Comparison of ENCODE assay signal across 9 cellular contexts in genomic region chr3:126524429-126524988, GRCh38. TPM values are rescaled to one million over a fixed set of nuclear protein-coding genes. Genes with fewer than 3 reads are reported as not detected.
A peak's percentile ranks its signal among the peaks of the same experiment; 100 is the strongest.
DNase-seq lines count a peak whose midpoint lies in the region; ATAC-seq and TF ChIP-seq lines count a peak whose summit lies in the region.
"Had no signal": no experiment of that assay in that cellular context is flagged by ENCODE, and none has a peak within 500 bp of the region (broad histone marks: within the 10 kb centered on the region; RNA-seq: fewer than 3 reads in every experiment).

No MANE protein-coding gene starts in this region.

- H3K27me3 Mint-ChIP-seq in activated CD8-positive, alpha-beta memory T cell treated with anti-CD3 and anti-CD28 coated beads, Interleukin-2, amount 10 ng/mL, durations not matched to agents 7 days and 5 days, result peaks cover 27% of the 10 kb centered on the region

- no peaks in the 10 kb centered on the region for H3K79me1 ChIP-seq in mesenchymal stem cell (replicated peaks; ENCODE audit: low read length, poor library complexity, severe bottlenecking)

- H3K4me3 ChIP-seq in colonic mucosa (peak overlapping the region; percentile 42), mesenchymal stem cell (ENCODE audit: insufficient read depth in 1 of 2, low read depth in 1 of 2, low read length in 2 of 2) (peak overlapping the region; percentile 42 to 66), upper lobe of left lung (peak overlapping the region in 3 of 4 donors; percentile 45 to 54 (median 50))

- no peak overlapping the region for H3K14ac ChIP-seq in mesenchymal stem cell (ENCODE audit: low read length in 2 of 2)

- H3K9me3 Mint-ChIP-seq in activated CD8-positive, alpha-beta memory T cell treated with anti-CD3 and anti-CD28 coated beads, Interleukin-2, amount 10 ng/mL, durations not matched to agents 7 days and 5 days (ENCODE audit: low read depth), result no peaks in the 10 kb centered on the region

- peak overlapping the region; percentile 86 for H3K4me2 ChIP-seq in mesenchymal stem cell (ENCODE audit: low read length, poor library complexity, severe bottlenecking)

- intact Hi-C loops in colonic mucosa (cut with DNase I), result loop anchor here (10.0 kb wide), 2 partner anchors 130 to 1020 kb away; partner anchors contain the start of gene TXNRD3

- no peak overlapping the region for H3K4me3 Mint-ChIP-seq in activated CD8-positive, alpha-beta memory T cell treated with anti-CD3 and anti-CD28 coated beads, Interleukin-2, amount 10 ng/mL, durations not matched to agents 7 days and 5 days

- H2AFZ ChIP-seq in mesenchymal stem cell (ENCODE audit: low read depth, low read length), result no peak overlapping the region

- no peak for TF ChIP-seq POLR2A in upper lobe of left lung (IDR thresholded peaks at IDR 0.05)

- H3K27me3 ChIP-seq in colonic mucosa (no peaks in the 10 kb centered on the region), mesenchymal stem cell (ENCODE audit: control insufficient read depth in 1 of 2, insufficient read depth in 1 of 2, low read length in 2 of 2) (peaks cover 49 to 51% of the 10 kb centered on the region in 2 experiments), upper lobe of left lung (peaks cover 0 to 11% (median 3%) of the 10 kb centered on the region in 4 donors)

- H3K4me1 ChIP-seq in colonic mucosa (no peaks in the 10 kb centered on the region), mesenchymal stem cell (ENCODE audit: control insufficient read depth, insufficient read depth, low read depth, low read length) (peaks cover 27% of the 10 kb centered on the region), upper lobe of left lung (peaks cover 9 to 26% (median 17%) of the 10 kb centered on the region in 4 donors)

- no peak overlapping the region for H3K18ac ChIP-seq in mesenchymal stem cell (ENCODE audit: low read depth in 1 of 2, low read length in 2 of 2)

- H3K4ac ChIP-seq in mesenchymal stem cell (ENCODE audit: low read depth in 1 of 2, low read length in 2 of 2), result no peak overlapping the region

- no peak overlapping the region for H3K27ac Mint-ChIP-seq in activated CD8-positive, alpha-beta memory T cell treated with anti-CD3 and anti-CD28 coated beads, Interleukin-2, amount 10 ng/mL, durations not matched to agents 7 days and 5 days

- peak; percentile 26 to 29 for DNase-seq in activated T-cell treated with anti-CD3 and anti-CD28 coated beads, Interleukin-2, amount 50 U/mL, for 48 hours
- DNase-seq in activated T-cell treated with anti-CD3 and anti-CD28 coated beads for 4 hours (no peak), colonic mucosa (no peak), mesenchymal stem cell (no peak), upper lobe of left lung (no peak), pons (ENCODE audit: low spot score) (no peak)
- no peak for DNase-seq in activated CD8-positive, alpha-beta memory T cell treated with anti-CD3 and anti-CD28 coated beads, Interleukin-2, amount 10 ng/mL, durations not matched to agents 7 days and 5 days

- H3K27ac ChIP-seq in colonic mucosa (no peak overlapping the region), mesenchymal stem cell (ENCODE audit: low read length, poor library complexity, severe bottlenecking) (no peak overlapping the region), upper lobe of left lung (peak overlapping the region in 3 of 4 donors; percentile 43 to 69 (median 52))

- H2BK120ac ChIP-seq in mesenchymal stem cell (ENCODE audit: low read depth, low read length), result no peak overlapping the region

- peaks cover 2% of the 10 kb centered on the region for H3K4me1 Mint-ChIP-seq in activated CD8-positive, alpha-beta memory T cell treated with anti-CD3 and anti-CD28 coated beads, Interleukin-2, amount 10 ng/mL, durations not matched to agents 7 days and 5 days

- CTCF ChIA-PET in activated CD8-positive, alpha-beta memory T cell treated with anti-CD3 and anti-CD28 coated beads, Interleukin-2, amount 10 ng/mL, durations not matched to agents 7 days and 5 days (lab: Charles Lee), result no interaction called here

- H4K91ac ChIP-seq in mesenchymal stem cell (ENCODE audit: low read length), result no peak overlapping the region

- no peaks in the 10 kb centered on the region for H3K36me3 ChIP-seq in colonic mucosa
- no peaks in the 10 kb centered on the region for H3K36me3 ChIP-seq in mesenchymal stem cell (ENCODE audit: control insufficient read depth in 1 of 2, insufficient read depth in 2 of 2, low read depth in 1 of 2, low read length in 2 of 2)
- H3K36me3 ChIP-seq in upper lobe of left lung, result no peaks in the 10 kb centered on the region

- H4K8ac ChIP-seq in mesenchymal stem cell (ENCODE audit: low read length), result no peak overlapping the region

- no peak overlapping the region for H3K23ac ChIP-seq in mesenchymal stem cell (ENCODE audit: low read length in 2 of 2)

- no peak for TF ChIP-seq EP300 in upper lobe of left lung (IDR thresholded peaks at IDR 0.05)

- H2AK5ac ChIP-seq in mesenchymal stem cell (ENCODE audit: low read length, severe bottlenecking), result no peak overlapping the region

- 21% methylated on average over 20 of the region's 31 CpGs for WGBS in mesenchymal stem cell
- 1 to 12% methylated on average over 13 to 28 of the region's 31 CpGs for WGBS in upper lobe of left lung, 2 donors

- no peaks in the 10 kb centered on the region for H3K36me3 Mint-ChIP-seq in activated CD8-positive, alpha-beta memory T cell treated with anti-CD3 and anti-CD28 coated beads, Interleukin-2, amount 10 ng/mL, durations not matched to agents 7 days and 5 days

- no peak overlapping the region for H2BK12ac ChIP-seq in mesenchymal stem cell (ENCODE audit: low read length in 2 of 2)

- ATAC-seq in upper lobe of left lung (ENCODE audit: low FRiP score in 2 of 2) (peak in 1 of 2 donors; percentile 41), GM19452 (IDR thresholded peaks at IDR 0.05; ENCODE audit: unreplicated experiment) (no peak)
- no peak for ATAC-seq in activated CD8-positive, alpha-beta memory T cell treated with anti-CD3 and anti-CD28 coated beads, Interleukin-2, amount 10 ng/mL, durations not matched to agents 7 days and 5 days

- TF ChIP-seq CTCF in colonic mucosa (IDR thresholded peaks at IDR 0.05), result no peak
- no peak for TF ChIP-seq CTCF in upper lobe of left lung (IDR thresholded peaks at IDR 0.05)

- H2BK5ac ChIP-seq in mesenchymal stem cell (ENCODE audit: low read depth, low read length, poor library complexity, severe bottlenecking), result no peak overlapping the region

- no peaks in the 10 kb centered on the region for H3K9me3 ChIP-seq in colonic mucosa
- no peaks in the 10 kb centered on the region for H3K9me3 ChIP-seq in mesenchymal stem cell (ENCODE audit: control insufficient read depth, low read length)
- H3K9me3 ChIP-seq in upper lobe of left lung, result no peaks in the 10 kb centered on the region

- peak overlapping the region; percentile 9 to 61 for H3K9ac ChIP-seq in colonic mucosa (ENCODE audit: low read depth in 2 of 2, low read length in 2 of 2)
- peak overlapping the region; percentile 6 for H3K9ac ChIP-seq in mesenchymal stem cell (ENCODE audit: low read length)

- no peak overlapping the region for H2BK15ac ChIP-seq in mesenchymal stem cell (ENCODE audit: low read depth, poor library complexity, severe bottlenecking)

RNA-seq across cellular contexts. Expression of gene CHST13, which starts 0.6 kb away (rescaled TPM):
- total RNA-seq in colonic mucosa (1 to 10 TPM in 1 of 2 donors, under 1 TPM in 1; 0.22 to 1.6 TPM), upper lobe of left lung (1 to 10 TPM in 3 of 6 donors, under 1 TPM in 1, not detected in 2; 0.57 to 3.1 (median 2.0) TPM)
- not detected for polyA plus RNA-seq in mesenchymal stem cell (2013, experiment 1 of 2)
- not detected for polyA plus RNA-seq in mesenchymal stem cell (2013, experiment 2 of 2)
- total RNA-seq in activated CD8-positive, alpha-beta memory T cell treated with anti-CD3 and anti-CD28 coated beads, Interleukin-2, amount 10 ng/mL, durations not matched to agents 7 days and 5 days, result not detected
- total RNA-seq: lung microvascular endothelial cell had no signal

RNA-seq across cellular contexts. Expression of gene UROC1, which starts 6.9 kb away (rescaled TPM):
- total RNA-seq in colonic mucosa (not detected), upper lobe of left lung (not detected)
- not detected for polyA plus RNA-seq in mesenchymal stem cell (2013, experiment 1 of 2)
- not detected for polyA plus RNA-seq in mesenchymal stem cell (2013, experiment 2 of 2)
- total RNA-seq in activated CD8-positive, alpha-beta memory T cell treated with anti-CD3 and anti-CD28 coated beads, Interleukin-2, amount 10 ng/mL, durations not matched to agents 7 days and 5 days, result not detected
- total RNA-seq: lung microvascular endothelial cell had no signal

RNA-seq across cellular contexts. Expression of gene C3orf22, which starts 34.2 kb away (rescaled TPM):
- total RNA-seq in colonic mucosa (not detected), upper lobe of left lung (not detected)
- polyA plus RNA-seq in mesenchymal stem cell (2013, experiment 1 of 2), result not detected
- not detected for polyA plus RNA-seq in mesenchymal stem cell (2013, experiment 2 of 2)
- total RNA-seq in activated CD8-positive, alpha-beta memory T cell treated with anti-CD3 and anti-CD28 coated beads, Interleukin-2, amount 10 ng/mL, durations not matched to agents 7 days and 5 days, result not detected
- total RNA-seq: lung microvascular endothelial cell had no signal

RNA-seq across cellular contexts. Expression of gene ZXDC, which starts 48.8 kb away (rescaled TPM):
- total RNA-seq in colonic mucosa (10 to 100 TPM; 20.4 to 28.5 TPM), upper lobe of left lung (100 to 1,000 TPM in 1 of 6 donors, 10 to 100 TPM in 5; 35.9 to 112 (median 53.5) TPM)
- polyA plus RNA-seq in mesenchymal stem cell (2013, experiment 1 of 2), result 6.3 TPM
- polyA plus RNA-seq in mesenchymal stem cell (2013, experiment 2 of 2), result 6.1 TPM
- 10 to 100 TPM; 21.5 to 22.7 TPM for total RNA-seq in activated CD8-positive, alpha-beta memory T cell treated with anti-CD3 and anti-CD28 coated beads, Interleukin-2, amount 10 ng/mL, durations not matched to agents 7 days and 5 days

Comparison
In these comparisons a context has a peak if more than half of its experiments do, and no peak if none do; other contexts are left out.
1. DNase-seq: peak in activated T-cell treated with anti-CD3 and anti-CD28 coated beads, Interleukin-2, amount 50 U/mL, for 48 hours (2 of 2); none in activated T-cell treated with anti-CD3 and anti-CD28 coated beads for 4 hours (single experiment), colonic mucosa (single experiment), mesenchymal stem cell (single experiment), upper lobe of left lung (0 of 2), activated CD8-positive, alpha-beta memory T cell treated with anti-CD3 and anti-CD28 coated beads, Interleukin-2, amount 10 ng/mL, durations not matched to agents 7 days and 5 days (single experiment) and pons (single experiment).
2. H3K27ac ChIP-seq: peak in upper lobe of left lung (3 of 4); none in colonic mucosa (single experiment) and mesenchymal stem cell (single experiment).
3. Peak in every context shown above with its lines, with median percentiles within 50 percentile points of each other: H3K4me3 ChIP-seq.